25 cellular contexts compared by ENCODE assay signal in the genomic region with DNA sequence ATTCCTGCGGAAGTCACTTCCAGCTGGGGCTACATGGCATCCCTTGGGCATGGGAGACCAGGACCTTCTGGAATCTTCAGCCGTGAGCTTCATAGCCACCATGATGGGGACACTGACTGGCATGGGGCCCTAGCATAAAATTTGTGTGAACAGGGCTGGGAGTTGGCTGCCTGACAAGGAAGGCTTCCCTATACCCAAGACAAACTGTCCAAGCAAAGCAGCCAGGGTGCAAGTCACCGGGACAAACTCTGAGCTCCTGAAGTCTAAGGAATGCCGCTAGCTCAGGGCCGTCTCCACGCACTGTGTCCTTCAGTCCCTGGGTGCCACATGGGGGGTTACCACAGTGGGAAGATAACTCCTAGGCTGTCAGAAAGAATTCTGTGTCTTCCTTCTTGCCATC.
"Had no signal": no experiment of that assay in that cellular context is flagged by ENCODE, and none has a peak within 500 bp of the region (broad histone marks: within the 10 kb centered on the region; RNA-seq: fewer than 3 reads in every experiment).

No MANE protein-coding gene starts in this region.

- H3K27me3 ChIP-seq: ascending aorta, breast epithelium, cardiac muscle cell had no signal

- H3K27ac ChIP-seq: ascending aorta, breast epithelium, cardiac muscle cell, coronary artery had no signal

- H3K4me3 ChIP-seq: ascending aorta, breast epithelium, cardiac muscle cell, coronary artery, dorsolateral prefrontal cortex had no signal

- ATAC-seq: activated CD4-positive, alpha-beta T cell treated with anti-CD3 and anti-CD28 coated beads for 36 hours; activated CD8-positive, alpha-beta memory T cell treated with anti-CD3 and anti-CD28 coated beads, Interleukin-2, amount 10 ng/mL, durations not matched to agents 7 days and 5 days; activated CD8-positive, alpha-beta T cell treated with anti-CD3 and anti-CD28 coated beads, Interleukin-2, amount 10 ng/mL, durations not matched to agents 7 days and 5 days; activated naive CD4-positive, alpha-beta T cell treated with anti-CD3 and anti-CD28 coated beads, Interleukin-2, amount 50 U/mL, for 72 hours; esophagus mucosa had no signal

- H3K36me3 ChIP-seq: ascending aorta, breast epithelium, cardiac muscle cell had no signal

- DNase-seq: activated CD4-positive, alpha-beta memory T cell treated with anti-CD3 and anti-CD28 coated beads for 36 hours; activated CD4-positive, alpha-beta T cell treated with anti-CD3 and anti-CD28 coated beads for 36 hours; activated CD4-positive, alpha-beta T cell treated with anti-CD3 and anti-CD28 coated beads, Interleukin-2, amount 10 ng/mL, durations not matched to agents 24 days and 14 days; activated CD4-positive, CD25-positive, alpha-beta regulatory T cell; activated CD4-positive, CD25-positive, alpha-beta regulatory T cell treated with anti-CD3 and anti-CD28 coated beads, Interleukin-2, amount 50 U/mL, for 72 hours; activated CD8-positive, alpha-beta memory T cell treated with anti-CD3 and anti-CD28 coated beads, Interleukin-2, amount 10 ng/mL, durations not matched to agents 7 days and 5 days; activated CD8-positive, alpha-beta memory T cell treated with anti-CD3 and anti-CD28 coated beads, Interleukin-2, amount 50 U/mL, for 4 hours; activated CD8-positive, alpha-beta T cell treated with anti-CD3 and anti-CD28 coated beads, Interleukin-2, amount 10 ng/mL, durations not matched to agents 7 days and 5 days; activated gamma-delta T cell; activated naive CD4-positive, alpha-beta T cell; activated naive CD4-positive, alpha-beta T cell treated with anti-CD3 and anti-CD28 coated beads, Interleukin-2, amount 10 ng/mL, durations not matched to agents 7 days and 5 days; activated naive CD8-positive, alpha-beta T cell treated with anti-CD3 and anti-CD28 coated beads, Interleukin-2, amount 10 ng/mL, durations not matched to agents 7 days and 5 days; activated T-cell treated with anti-CD3 and anti-CD28 coated beads, Interleukin-2, amount 50 U/mL, for 1 hour; activated T-cell treated with anti-CD3 and anti-CD28 coated beads, Interleukin-2, amount 50 U/mL, for 48 hours; dorsolateral prefrontal cortex; effector memory CD4-positive, alpha-beta T cell; endodermal cell; foreskin fibroblast; T-helper 2 cell had no signal

- H3K4me1 ChIP-seq: ascending aorta, breast epithelium had no signal
